Comparison of ENCODE assay signal across 1 cellular context in genomic region chr10:50992356-50992866, GRCh38.
TF ChIP-seq lines count a peak whose summit lies in the region.

No MANE protein-coding gene starts in this region.

TF ChIP-seq in SK-N-SH treated with all-trans-retinoic acid at 6 μM for 48 hours, 23 proteins besides CTCF, POLR2A, EP300 and RAD21 (continued from another document):
- TF ChIP-seq CREB5 (CRISPR knock-in tag; IDR thresholded peaks at IDR 0.05; ENCODE audit: low read depth), result no peak
- TF ChIP-seq ZFP3 (CRISPR knock-in tag; IDR thresholded peaks at IDR 0.05), result no peak
- no peak for TF ChIP-seq ISL1 (CRISPR knock-in tag; IDR thresholded peaks at IDR 0.05)
- TF ChIP-seq ZNF8 (CRISPR knock-in tag; IDR thresholded peaks at IDR 0.05), result no peak
- TF ChIP-seq RARB (CRISPR knock-in tag; IDR thresholded peaks at IDR 0.05), result no peak
- TF ChIP-seq TSHZ2 (CRISPR knock-in tag; IDR thresholded peaks at IDR 0.05), result no peak
- TF ChIP-seq ARNTL (CRISPR knock-in tag; IDR thresholded peaks at IDR 0.05; ENCODE audit: borderline replicate concordance, low read depth), result no peak
- TF ChIP-seq ZNF70 (CRISPR knock-in tag; IDR thresholded peaks at IDR 0.05), result no peak
- TF ChIP-seq CSDC2 (CRISPR knock-in tag; IDR thresholded peaks at IDR 0.05), result no peak
- TF ChIP-seq SNAI2 (CRISPR knock-in tag; IDR thresholded peaks at IDR 0.05), result no peak
- no peak for TF ChIP-seq BACH2 (CRISPR knock-in tag; IDR thresholded peaks at IDR 0.05; ENCODE audit: borderline replicate concordance)
- TF ChIP-seq TOX (CRISPR knock-in tag; IDR thresholded peaks at IDR 0.05; ENCODE audit: borderline replicate concordance), result no peak
- no peak for TF ChIP-seq PATZ1 (CRISPR knock-in tag; IDR thresholded peaks at IDR 0.05; ENCODE audit: borderline replicate concordance)
- TF ChIP-seq TCF4 (CRISPR knock-in tag; IDR thresholded peaks at IDR 0.05; ENCODE audit: borderline replicate concordance), result no peak
- TF ChIP-seq PPARA (CRISPR knock-in tag; IDR thresholded peaks at IDR 0.05; ENCODE audit: borderline replicate concordance), result no peak
- no peak for TF ChIP-seq GLIS3 (CRISPR knock-in tag; IDR thresholded peaks at IDR 0.05)
